1 cellular context compared by ENCODE assay signal in the genomic region with DNA sequence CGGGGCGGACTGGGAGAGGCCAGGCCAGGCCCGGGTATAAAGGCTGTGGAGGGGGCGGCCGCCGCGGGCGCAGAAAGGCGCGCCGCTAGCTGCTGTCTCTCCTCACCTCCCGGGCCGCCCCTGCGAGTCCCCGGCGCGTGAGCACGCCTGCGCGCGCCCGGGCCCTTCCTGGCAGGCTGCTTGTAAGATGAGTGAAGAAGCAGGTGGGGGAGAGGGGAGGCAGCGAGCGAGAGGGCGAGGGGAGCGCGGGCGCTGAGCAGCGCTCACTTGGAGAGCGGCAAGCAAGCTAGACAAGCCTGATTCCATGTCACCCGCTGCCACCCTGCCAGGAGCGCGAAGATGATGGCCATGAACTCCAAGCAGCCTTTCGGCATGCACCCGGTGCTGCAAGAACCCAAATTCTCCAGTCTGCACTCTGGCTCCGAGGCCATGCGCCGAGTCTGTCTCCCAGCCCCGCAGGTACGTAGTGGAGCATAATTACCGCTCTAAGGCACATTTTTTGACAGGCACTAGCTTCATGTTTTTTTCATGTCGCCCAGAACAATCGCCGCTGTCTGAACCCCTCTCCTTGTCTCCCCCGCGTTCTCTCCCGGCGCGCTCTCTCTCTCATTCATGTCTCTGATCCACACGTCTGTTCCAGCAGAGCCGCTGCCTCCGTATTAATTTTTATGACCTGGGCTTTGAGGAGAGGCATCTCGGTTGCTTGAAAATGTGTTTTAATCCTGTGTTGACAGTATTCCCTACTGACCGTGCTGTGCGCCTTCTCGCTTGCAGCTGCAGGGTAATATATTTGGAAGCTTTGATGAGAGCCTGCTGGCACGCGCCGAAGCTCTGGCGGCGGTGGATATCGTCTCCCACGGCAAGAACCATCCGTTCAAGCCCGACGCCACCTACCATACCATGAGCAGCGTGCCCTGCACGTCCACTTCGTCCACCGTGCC.
TF ChIP-seq lines count a peak whose summit lies in the region.

A gene with protein sequence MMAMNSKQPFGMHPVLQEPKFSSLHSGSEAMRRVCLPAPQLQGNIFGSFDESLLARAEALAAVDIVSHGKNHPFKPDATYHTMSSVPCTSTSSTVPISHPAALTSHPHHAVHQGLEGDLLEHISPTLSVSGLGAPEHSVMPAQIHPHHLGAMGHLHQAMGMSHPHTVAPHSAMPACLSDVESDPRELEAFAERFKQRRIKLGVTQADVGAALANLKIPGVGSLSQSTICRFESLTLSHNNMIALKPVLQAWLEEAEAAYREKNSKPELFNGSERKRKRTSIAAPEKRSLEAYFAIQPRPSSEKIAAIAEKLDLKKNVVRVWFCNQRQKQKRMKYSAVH (plus strand): TSS at position 66 of the 941 bp plus-strand sequence. CDS start 274 bp downstream, at position 340.

TF ChIP-seq in H1, 55 proteins besides CTCF, POLR2A, EP300 and RAD21:
- TF ChIP-seq GABPA (IDR thresholded peaks at IDR 0.05; ENCODE audit: borderline replicate concordance, insufficient read depth, low read length) (0 out of 2 replicates have a peak, but pooled peaks have one; percentile 26), SIN3A (conservative IDR thresholded peaks at IDR 0.05 in 1 of 2, IDR thresholded peaks at IDR 0.05 in 1 of 2; ENCODE audit: low read depth in 1 of 2, low read length in 2 of 2) (0 out of 4 replicates have a peak, but pooled peaks have one; percentile 25 to 43), HDAC2 (IDR thresholded peaks at IDR 0.05; ENCODE audit: borderline replicate concordance in 1 of 2, low read depth in 2 of 2, low read length in 2 of 2) (0 out of 4 replicates have a peak, but pooled peaks of 1 of the 2 experiments have one; percentile 51), CTBP2 (IDR thresholded peaks at IDR 0.05; ENCODE audit: borderline replicate concordance, insufficient read depth, insufficient read length, low read length) (peak; percentile 90), PHF8 (conservative IDR thresholded peaks at IDR 0.05; ENCODE audit: low read depth, low read length) (no peak), CBX8 (IDR thresholded peaks at IDR 0.05; ENCODE audit: borderline replicate concordance, low read depth, low read length) (no peak; the same call in 1 of the 2 replicates), NANOG (IDR thresholded peaks at IDR 0.05; ENCODE audit: insufficient read depth, low read depth, low read length, poor library complexity, severe bottlenecking) (no peak), EGR1 (IDR thresholded peaks at IDR 0.05; ENCODE audit: borderline replicate concordance, low read depth, low read length) (peak; percentile 15; the same call in 1 of the 2 replicates), SUZ12 (IDR thresholded peaks at IDR 0.05; ENCODE audit: low read length) (peak; percentile 74), TEAD4 (IDR thresholded peaks at IDR 0.05; ENCODE audit: low read depth, low read length) (no peak)
